ENCODE assay signal across 22 cellular contexts in the genomic region with DNA sequence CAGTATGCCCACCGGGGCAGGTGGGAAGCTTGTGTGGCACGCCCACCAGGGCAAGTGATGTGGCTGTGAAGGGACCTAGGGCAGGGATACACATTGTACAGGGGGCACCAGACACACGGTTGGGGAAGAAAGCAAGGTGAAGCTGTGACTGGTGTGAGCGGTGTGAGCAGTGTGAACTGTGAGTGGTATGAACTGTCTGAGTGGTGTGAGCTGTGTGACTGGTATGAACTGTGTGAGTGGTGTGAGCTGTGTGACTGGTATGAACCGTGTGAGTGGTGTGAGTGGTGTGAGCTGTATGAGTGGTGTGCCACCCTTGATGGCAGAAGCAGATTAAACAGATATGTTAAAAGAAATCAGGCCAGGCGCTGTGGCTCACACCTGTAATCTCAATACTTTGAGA. TPM values are rescaled to one million over a fixed set of nuclear protein-coding genes. Genes with fewer than 3 reads are reported as not detected.
"Had no signal": no experiment of that assay in that cellular context is flagged by ENCODE, and none has a peak within 500 bp of the region (broad histone marks: within the 10 kb centered on the region; RNA-seq: fewer than 3 reads in every experiment).

No MANE protein-coding gene starts in this region.

- H3K4me3 Mint-ChIP-seq: IgD-negative memory B cell, T-cell had no signal

- H3K9ac ChIP-seq: KMS-11, SK-N-SH had no signal

- H3K4me2 ChIP-seq: KMS-11, SK-N-SH had no signal

- DNase-seq: Kasumi-1, MM.1S, NCI-H1092 treated with DMSO at 0.1 percent for 48 hours, NCI-H1417, NCI-H1436 treated with DMSO at 0.1 percent for 48 hours, NCI-H1694, NCI-H187 treated with DMSO at 0.1 percent for 48 hours, NCI-H2029 treated with DMSO at 0.1 percent for 48 hours, NCI-H2171 treated with DMSO at 0.1 percent for 48 hours, NCI-H524 treated with DMSO at 0.1 percent for 48 hours, NCI-H69, NCI-H774, RPMI8226, SHP77, SK-N-SH, SW 1271, T-cell had no signal

- H3K36me3 Mint-ChIP-seq: IgD-negative memory B cell, T-cell had no signal

- FAIRE-seq: K562, RCC 7860 had no signal

- H3K4me3 ChIP-seq: K562 had no signal

- H3K27me3 Mint-ChIP-seq: T-cell had no signal

- H3K9me3 Mint-ChIP-seq: IgD-negative memory B cell, T-cell had no signal

- ATAC-seq: K562, T-cell had no signal

- H3K27ac Mint-ChIP-seq: IgD-negative memory B cell, T-cell had no signal

- H3K27ac ChIP-seq: KMS-11 had no signal

- H3K9me3 ChIP-seq: SK-N-SH had no signal

RNA-seq across cellular contexts. Expression of a gene that starts 48.1 kb away (rescaled TPM):
- total RNA-seq: HT-29, K562 had no signal
- polyA plus RNA-seq: IgD-negative memory B cell had no signal
